Comparison of ENCODE assay signal across 7 cellular contexts in genomic region chr11:118415739-118416068, GRCh38. TPM values are rescaled to one million over a fixed set of nuclear protein-coding genes. Genes with fewer than 3 reads are reported as not detected.
A peak's percentile ranks its signal among the peaks of the same experiment; 100 is the strongest.
DNase-seq lines count a peak whose midpoint lies in the region; ATAC-seq and TF ChIP-seq lines count a peak whose summit lies in the region.

No MANE protein-coding gene starts in this region.

- DNase-seq in M059J (ENCODE audit: low read depth) (peak; percentile 99), amniotic epithelial cell (ENCODE audit: low read depth) (peak; percentile 99), kidney glomerular epithelial cell (lab: John Stamatoyannopoulos, UW) (peak; percentile 61), GM10266 (ENCODE audit: extremely low spot score) (no peak)
- no peak for DNase-seq in activated CD8-positive, alpha-beta memory T cell treated with anti-CD3 and anti-CD28 coated beads, Interleukin-2, amount 50 U/mL, for 4 hours

- H3K9ac ChIP-seq in ES-I3 (ENCODE audit: low read depth, low read length), result peak overlapping the region; percentile 31; the same call in 1 of the 2 replicates

- H3K4me1 ChIP-seq in ES-I3 (ENCODE audit: insufficient read depth, low read length), result peaks cover 32% of the 10 kb centered on the region

- H3K36me3 ChIP-seq in ES-I3 (ENCODE audit: insufficient read depth, low read length), result no peaks in the 10 kb centered on the region; the same call in 1 of the 2 replicates

- no peak for ATAC-seq in GM21447 (IDR thresholded peaks at IDR 0.05; ENCODE audit: unreplicated experiment)

- no peaks in the 10 kb centered on the region for H3K9me3 ChIP-seq in ES-I3 (ENCODE audit: control insufficient read depth, insufficient read depth, low read length)

- TF ChIP-seq CTCF in GM10266 (IDR thresholded peaks at IDR 0.05; ENCODE audit: control insufficient read depth, insufficient read depth, low read depth, missing control alignments), result no peak

RNA-seq across cellular contexts. Expression of gene ATP5MG, which starts 14.3 kb away (rescaled TPM):
- 112 and 130 TPM in 2 replicates for total RNA-seq in M059J (2014; rRNA removed; shearing (Covaris generic))

RNA-seq across cellular contexts. Expression of gene KMT2A, which starts 20.6 kb away (rescaled TPM):
- 26.5 and 40.4 TPM in 2 replicates for total RNA-seq in M059J (2014; rRNA removed; shearing (Covaris generic))

RNA-seq across cellular contexts. Expression of gene UBE4A, which starts 56.3 kb away (rescaled TPM):
- total RNA-seq in M059J (2014; rRNA removed; shearing (Covaris generic)), result 39.5 and 56.5 TPM in 2 replicates

Comparison
In these comparisons a context has a peak if more than half of its experiments do, and no peak if none do; other contexts are left out.
1. DNase-seq: peak in M059J (single experiment), amniotic epithelial cell (single experiment) and kidney glomerular epithelial cell (single experiment); none in GM10266 (single experiment) and activated CD8-positive, alpha-beta memory T cell treated with anti-CD3 and anti-CD28 coated beads, Interleukin-2, amount 50 U/mL, for 4 hours (single experiment).